Comparison of ENCODE assay signal across 11 cellular contexts in genomic region chrX:109600114-109600710, GRCh38. TPM values are rescaled to one million over a fixed set of nuclear protein-coding genes. Genes with fewer than 3 reads are reported as not detected.
DNase-seq lines count a peak whose midpoint lies in the region; ATAC-seq and TF ChIP-seq lines count a peak whose summit lies in the region.
"Had no signal": no experiment of that assay in that cellular context is flagged by ENCODE, and none has a peak within 500 bp of the region (broad histone marks: within the 10 kb centered on the region; RNA-seq: fewer than 3 reads in every experiment).

No MANE protein-coding gene starts in this region.

- DNase-seq in astrocyte of the spinal cord (ENCODE audit: low read depth, low spot score) (peak; percentile 33), medulla oblongata (ENCODE audit: extremely low spot score) (peak; percentile 18), MM.1S (no peak)
- DNase-seq in central memory CD4-positive, alpha-beta T cell = no peak
- DNase-seq in activated CD8-positive, alpha-beta memory T cell treated with anti-CD3 and anti-CD28 coated beads, Interleukin-2, amount 50 U/mL, for 48 hours = no peak
- DNase-seq: activated T-cell treated with anti-CD3 and anti-CD28 coated beads, Interleukin-2, amount 50 U/mL, for 1 hour; NCI-H1105 treated with DMSO at 0.1 percent for 48 hours; SW 1271 had no signal

- H3K27ac ChIP-seq in ACC112 (ENCODE audit: low read depth, low read length) = no peak overlapping the region
- no peak overlapping the region for H3K27ac ChIP-seq in HUES64 (ENCODE audit: low read depth, low read length)
- no peak overlapping the region for H3K27ac ChIP-seq in MM.1S (ENCODE audit: low read length)

- H3K27me3 ChIP-seq in ACC112 (ENCODE audit: insufficient read depth, low read length) (peaks cover 8% of the 10 kb centered on the region; the same call in 1 of the 2 replicates), HUES64 (ENCODE audit: insufficient read depth, low read length) (peaks cover 2% of the 10 kb centered on the region), MM.1S (replicated peaks; ENCODE audit: insufficient read depth, low read length) (no peaks in the 10 kb centered on the region)

- peak overlapping the region; percentile 56; the same call in 1 of the 2 replicates for H3K4me3 ChIP-seq in ACC112 (ENCODE audit: low read depth, low read length)
- H3K4me3 ChIP-seq in HUES64 (ENCODE audit: low read length) = peak overlapping the region; percentile 29; the same call in 1 of the 2 replicates
- H3K4me3 ChIP-seq in astrocyte of the spinal cord (ENCODE audit: low read depth, low read length) = no peak overlapping the region
- H3K4me3 ChIP-seq in MM.1S (ENCODE audit: low read length) = no peak overlapping the region

- H3K9ac ChIP-seq in HUES64 (ENCODE audit: low read depth, low read length) (no peak overlapping the region), MM.1S (ENCODE audit: low read length) (no peak overlapping the region)

- in situ Hi-C loops in astrocyte of the spinal cord (cut with HindIII; ENCODE audit: low sequenced_read_pairs) = no loop called here

- TF ChIP-seq CTCF in astrocyte of the spinal cord (IDR thresholded peaks at IDR 0.05; ENCODE audit: low read depth, low read length) = no peak
- no peak for TF ChIP-seq CTCF in MM.1S (IDR thresholded peaks at IDR 0.05; ENCODE audit: low read length)

- H3K4me1 ChIP-seq in ACC112 (ENCODE audit: control insufficient read depth, insufficient read depth, low read length, unreplicated experiment) (no peaks in the 10 kb centered on the region), HUES64 (ENCODE audit: insufficient read depth, low read length) (peaks cover 7% of the 10 kb centered on the region; the same call in 1 of the 2 replicates), MM.1S (ENCODE audit: low read length) (no peaks in the 10 kb centered on the region)

- no peaks in the 10 kb centered on the region for H3K9me3 ChIP-seq in HUES64 (ENCODE audit: insufficient read depth, low read depth, low read length)
- H3K9me3 ChIP-seq in MM.1S (replicated peaks; ENCODE audit: insufficient read depth, low read length) = no peaks in the 10 kb centered on the region

- no peaks in the 10 kb centered on the region for H3K9me2 ChIP-seq in MM.1S (replicated peaks; ENCODE audit: insufficient read depth, low read length)

- no peak overlapping the region for H3K4me2 ChIP-seq in MM.1S (ENCODE audit: low read depth, low read length)

- H2AFZ ChIP-seq in ACC112 (ENCODE audit: low read length, unreplicated experiment) (peak overlapping the region; percentile 25), MM.1S (ENCODE audit: low read length) (no peak overlapping the region)

- no peaks in the 10 kb centered on the region for H3F3A ChIP-seq in MM.1S (ENCODE audit: insufficient read depth, low read length)

- H3K36me3 ChIP-seq in ACC112 (ENCODE audit: insufficient read depth, low read length) (no peaks in the 10 kb centered on the region), HUES64 (ENCODE audit: insufficient read depth, low read length) (no peaks in the 10 kb centered on the region), MM.1S (replicated peaks; ENCODE audit: insufficient read depth, low read length) (no peaks in the 10 kb centered on the region)

- ATAC-seq in GM21529 (IDR thresholded peaks at IDR 0.05; ENCODE audit: unreplicated experiment) = no peak

- 67% methylated on average over 16 of the region's 18 CpGs for WGBS in HUES64

- no peaks in the 10 kb centered on the region for H4K20me1 ChIP-seq in MM.1S (ENCODE audit: insufficient read depth, low read length)

- no peaks in the 10 kb centered on the region for H3K79me2 ChIP-seq in ACC112 (ENCODE audit: control insufficient read depth, insufficient read depth, low read length, unreplicated experiment)
- no peaks in the 10 kb centered on the region for H3K79me2 ChIP-seq in MM.1S (ENCODE audit: low read length)

RNA-seq across cellular contexts. Expression of gene KCNE5, which starts 24.8 kb away (rescaled TPM):
- polyA plus RNA-seq in HUES64 (2013, experiment 1 of 2) = 1.3 TPM
- polyA plus RNA-seq in HUES64 (2013, experiment 2 of 2) = 2.2 TPM

Comparison
In these comparisons a context has a peak if more than half of its experiments do, and no peak if none do; other contexts are left out.
1. H3K4me3 ChIP-seq: peak in ACC112 (single experiment) and HUES64 (single experiment); none in astrocyte of the spinal cord (single experiment) and MM.1S (single experiment).
2. DNase-seq: peak in astrocyte of the spinal cord (single experiment) and medulla oblongata (single experiment); none in MM.1S (single experiment), central memory CD4-positive, alpha-beta T cell (single experiment) and activated CD8-positive, alpha-beta memory T cell treated with anti-CD3 and anti-CD28 coated beads, Interleukin-2, amount 50 U/mL, for 48 hours (single experiment).